Comparison of ENCODE assay signal across 8 cellular contexts in the genomic region with DNA sequence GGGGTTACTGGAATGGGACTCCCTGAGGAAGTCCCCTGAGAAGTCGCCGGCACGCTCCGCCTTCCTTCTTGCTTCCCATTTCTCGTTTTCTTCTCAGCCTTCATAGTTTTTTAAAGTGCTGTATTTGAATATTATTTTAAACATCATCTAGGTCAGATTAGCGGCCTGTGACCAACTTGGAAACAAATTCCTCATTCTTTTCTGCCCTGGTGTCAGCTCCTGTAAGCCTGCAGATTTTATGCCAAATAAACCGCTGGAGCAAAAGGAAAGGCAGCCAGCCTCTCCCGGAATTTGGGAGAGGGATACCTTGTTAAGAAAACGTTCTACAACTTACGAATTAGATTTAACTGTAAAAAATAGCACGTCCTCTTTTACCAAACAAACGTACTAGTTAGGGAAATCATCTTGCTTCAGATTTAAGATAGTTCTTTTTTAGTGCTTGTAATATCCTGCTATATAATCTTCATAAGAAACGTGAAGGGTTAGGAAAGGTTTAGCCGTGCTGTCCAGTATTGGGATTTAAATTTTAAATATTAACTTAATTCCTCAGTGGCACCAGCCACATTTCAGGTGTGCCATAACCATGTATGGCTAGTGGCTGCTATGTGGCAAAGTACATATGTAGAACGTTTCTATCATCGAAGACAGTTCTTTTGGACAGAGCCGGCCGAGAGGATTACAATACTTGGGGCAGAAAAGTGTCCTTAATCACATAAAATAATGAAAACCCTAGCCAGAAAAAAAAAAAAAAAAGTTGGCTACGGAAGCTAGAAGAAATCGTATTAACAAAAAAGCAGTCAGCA. TPM values are rescaled to one million over a fixed set of nuclear protein-coding genes. Genes with fewer than 3 reads are reported as not detected.
DNase-seq lines count a peak whose midpoint lies in the region; ATAC-seq, FAIRE-seq and TF ChIP-seq lines count a peak whose summit lies in the region.

No MANE protein-coding gene starts in this region.

- peak overlapping the region; percentile 75 for H3K9ac ChIP-seq in astrocyte (ENCODE audit: low read length)

- no peaks in the 10 kb centered on the region for H3K27me3 Mint-ChIP-seq in astrocyte (ENCODE audit: low read depth, unreplicated experiment)

- no peak for TF ChIP-seq CTCF in AG10803 (conservative IDR thresholded peaks at IDR 0.05; ENCODE audit: low read length)
- TF ChIP-seq CTCF in astrocyte (IDR thresholded peaks at IDR 0.05; ENCODE audit: insufficient read depth, low read depth, low read length), result no peak
- no peak for TF ChIP-seq CTCF in right lobe of liver (IDR thresholded peaks at IDR 0.05)
- TF ChIP-seq CTCF in upper lobe of left lung (IDR thresholded peaks at IDR 0.05), result no peak

- peaks cover 22% of the 10 kb centered on the region for H3K4me1 Mint-ChIP-seq in astrocyte (ENCODE audit: low read depth, unreplicated experiment)

- peaks cover 38% of the 10 kb centered on the region for H3K79me2 ChIP-seq in astrocyte (ENCODE audit: insufficient read depth, low read length)

- peaks cover 4% of the 10 kb centered on the region for H3K36me3 Mint-ChIP-seq in astrocyte (ENCODE audit: low read depth, unreplicated experiment)

- no peak for FAIRE-seq in astrocyte (lab: Jason Lieb, UNC)

- H3K27ac ChIP-seq in astrocyte (ENCODE audit: low read depth, low read length) (peak overlapping the region; percentile 23), right lobe of liver (peak overlapping the region; percentile 98 to 99 (median 99)), upper lobe of left lung (peak overlapping the region; percentile 94 to 100 (median 98))

- H3K27ac Mint-ChIP-seq in astrocyte (ENCODE audit: unreplicated experiment), result peak overlapping the region; percentile 84

- intact Hi-C loops in right lobe of liver (cut with DNase I), result no loop called here

- H3K9me3 ChIP-seq in astrocyte (ENCODE audit: insufficient read depth, low read depth, low read length), result no peaks in the 10 kb centered on the region
- H3K9me3 ChIP-seq in right lobe of liver, result no peaks in the 10 kb centered on the region
- no peaks in the 10 kb centered on the region for H3K9me3 ChIP-seq in upper lobe of left lung

- peak overlapping the region; percentile 87 for H3K4me2 ChIP-seq in astrocyte (ENCODE audit: low read length)

- H4K20me1 ChIP-seq in astrocyte (ENCODE audit: insufficient read depth, low read length), result peaks cover 44% of the 10 kb centered on the region

- no peak for TF ChIP-seq EP300 in upper lobe of left lung (IDR thresholded peaks at IDR 0.05)

- TF ChIP-seq POLR2A in right lobe of liver (IDR thresholded peaks at IDR 0.05), result no peak
- TF ChIP-seq POLR2A in upper lobe of left lung (IDR thresholded peaks at IDR 0.05), result no peak

- H3K4me1 ChIP-seq in astrocyte (ENCODE audit: insufficient read depth, low read length) (peaks cover 7% of the 10 kb centered on the region), right lobe of liver (peaks cover 0 to 30% (median 7%) of the 10 kb centered on the region in 4 donors), upper lobe of left lung (peaks cover 25 to 37% (median 32%) of the 10 kb centered on the region in 4 donors)

- DNase-seq in AG10803 (ENCODE audit: low read depth) (peak; percentile 12), HT1080 (ENCODE audit: low read depth) (peak; percentile 17), astrocyte (ENCODE audit: low read depth) (no peak), right lobe of liver (no peak), upper lobe of left lung (no peak)
- DNase-seq in stimulated activated CD4-positive, alpha-beta T cell treated with anti-CD3 and anti-CD28 coated beads, Interleukin-2, amount 100 ng/mL, for 24 hours, result no peak

- H3K9me3 Mint-ChIP-seq in astrocyte (ENCODE audit: unreplicated experiment), result no peaks in the 10 kb centered on the region

- H3K27me3 ChIP-seq in astrocyte (ENCODE audit: insufficient read depth, low read length), result no peaks in the 10 kb centered on the region
- H3K27me3 ChIP-seq in right lobe of liver, result no peaks in the 10 kb centered on the region
- no peaks in the 10 kb centered on the region for H3K27me3 ChIP-seq in upper lobe of left lung

- peak overlapping the region; percentile 57 for H2AFZ ChIP-seq in astrocyte (ENCODE audit: low read depth, low read length)

- WGBS in right lobe of liver (ENCODE audit: insufficient coverage, low coverage, low lambda C conversion rate, missing lambda C conversion rate), result 14% methylated on average over 20 of the region's 20 CpGs
- 20 to 26% methylated on average over 20 of the region's 20 CpGs for WGBS in upper lobe of left lung, 2 donors

- no peak for ATAC-seq in right lobe of liver
- ATAC-seq in upper lobe of left lung (ENCODE audit: low FRiP score in 2 of 2), result no peak
- ATAC-seq in GM21737 (IDR thresholded peaks at IDR 0.05; ENCODE audit: unreplicated experiment), result no peak
- ATAC-seq in HG03442 (IDR thresholded peaks at IDR 0.05; ENCODE audit: unreplicated experiment), result no peak

- H3K36me3 ChIP-seq in astrocyte (ENCODE audit: insufficient read depth, low read length) (no peaks in the 10 kb centered on the region), right lobe of liver (no peaks in the 10 kb centered on the region), upper lobe of left lung (no peaks in the 10 kb centered on the region)

- H3K4me3 ChIP-seq in AG10803 (ENCODE audit: low read length) (peak overlapping the region; percentile 72), astrocyte (ENCODE audit: insufficient read depth, low read depth, low read length) (peak overlapping the region; percentile 68), right lobe of liver (peak overlapping the region; percentile 75 to 85 (median 82)), upper lobe of left lung (peak overlapping the region; percentile 45 to 85 (median 70))

- H3K4me3 Mint-ChIP-seq in astrocyte (ENCODE audit: unreplicated experiment), result peak overlapping the region; percentile 95

RNA-seq across cellular contexts. Expression of a gene that starts 0.7 kb away (rescaled TPM):
- total RNA-seq in HT1080 (2014; rRNA removed; shearing (Covaris generic)), result 35.1 and 35.3 TPM in 2 replicates
- polyA plus RNA-seq in HT1080 (2015; cell fraction: cytosol; rRNA removed), result 28.8 and 36.6 TPM in 2 replicates
- 27.4 and 39.0 TPM in 2 replicates for polyA plus RNA-seq in HT1080 (2015; cell fraction: nucleus; rRNA removed)
- 20.2 and 25.9 TPM in 2 replicates for total RNA-seq in astrocyte
- total RNA-seq in right lobe of liver, result 10 to 100 TPM in 5 of 6 experiments, 1 to 10 TPM in 1; 7.5 to 41.1 (median 14.7) TPM
- 100 to 1,000 TPM in 1 of 6 donors, 10 to 100 TPM in 5; 31.9 to 119 (median 54.0) TPM for total RNA-seq in upper lobe of left lung

Comparison
In these comparisons a context has a peak if more than half of its experiments do, and no peak if none do; other contexts are left out.
1. DNase-seq: peak in AG10803 (single experiment) and HT1080 (single experiment); none in astrocyte (single experiment), right lobe of liver (0 of 3), upper lobe of left lung (0 of 2) and stimulated activated CD4-positive, alpha-beta T cell treated with anti-CD3 and anti-CD28 coated beads, Interleukin-2, amount 100 ng/mL, for 24 hours (0 of 2).
2. H3K27ac ChIP-seq: peak in every context shown above with its lines; median percentile 99 in right lobe of liver; 98 in upper lobe of left lung; 23 in astrocyte.
3. Peak in every context shown above with its lines, with median percentiles within 50 percentile points of each other: H3K4me3 ChIP-seq.